Comparison of ENCODE assay signal across 1 cellular context in genomic region chr10:26840938-26841732, GRCh38.
TF ChIP-seq lines count a peak whose summit lies in the region.

No MANE protein-coding gene starts in this region.

TF ChIP-seq in HepG2, 621 proteins besides CTCF, POLR2A, EP300 and RAD21 (continued from another document):
- no peak for TF ChIP-seq ZNF576 (CRISPR knock-in tag; IDR thresholded peaks at IDR 0.05)
- no peak for TF ChIP-seq ZNF574 (CRISPR knock-in tag; IDR thresholded peaks at IDR 0.05)
- no peak for TF ChIP-seq MAX (IDR thresholded peaks at IDR 0.05)
- TF ChIP-seq ZFAT (CRISPR knock-in tag; conservative IDR thresholded peaks at IDR 0.05) = no peak
- no peak for TF ChIP-seq HNRNPL (IDR thresholded peaks at IDR 0.05; ENCODE audit: low read depth, low read length)
- TF ChIP-seq IKZF1 (IDR thresholded peaks at IDR 0.05) = no peak
